8 cellular contexts compared by ENCODE assay signal in the genomic region with DNA sequence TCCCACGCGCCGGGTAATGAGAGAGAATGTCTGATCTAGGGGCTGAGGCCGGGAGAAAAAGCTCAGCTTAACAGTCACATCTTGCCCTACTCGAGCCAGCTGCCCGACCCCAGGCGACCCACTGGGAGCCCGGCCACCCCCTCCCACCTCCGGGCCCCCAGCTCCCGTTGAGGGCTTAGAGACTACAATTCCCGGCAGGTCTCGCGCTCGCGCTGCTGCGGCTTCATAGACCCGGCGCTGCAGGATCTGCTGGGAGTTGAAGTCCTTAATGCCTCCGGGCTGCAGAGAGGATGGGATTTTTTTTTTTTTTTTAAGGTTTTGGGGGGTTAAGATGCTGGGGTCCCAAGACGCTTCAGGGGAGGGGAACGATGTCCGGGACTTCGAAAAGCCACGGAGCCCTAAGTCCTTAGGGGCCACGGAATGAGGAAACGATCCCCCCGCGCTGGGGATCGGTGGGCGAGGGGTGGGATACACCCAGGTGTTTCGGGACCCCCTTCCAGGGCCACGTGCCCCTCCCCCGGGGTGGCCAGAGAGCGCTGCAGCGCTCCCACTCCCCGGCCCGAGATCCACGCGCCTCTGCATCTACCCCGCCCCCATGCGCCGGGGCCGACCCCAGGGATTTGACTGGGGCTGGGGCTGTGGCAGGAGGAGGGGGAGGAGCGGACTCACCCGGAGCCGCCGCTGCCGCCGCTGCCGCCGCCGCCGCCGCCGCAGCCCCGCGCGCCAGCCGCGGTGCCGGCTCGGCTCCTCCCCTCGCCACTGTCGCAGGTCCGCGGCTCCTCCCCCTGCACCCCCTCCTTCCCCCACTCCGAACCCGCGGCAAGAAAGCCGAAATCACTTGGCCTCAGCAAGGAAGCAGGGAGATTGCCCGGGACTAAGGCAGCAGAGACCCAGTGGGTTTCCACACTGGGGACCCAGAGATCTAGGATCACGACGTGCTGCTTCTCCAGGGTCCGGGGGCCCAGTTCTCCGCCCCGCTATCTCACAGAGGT. TPM values are rescaled to one million over a fixed set of nuclear protein-coding genes. Genes with fewer than 3 reads are reported as not detected.
DNase-seq lines count a peak whose midpoint lies in the region; ATAC-seq lines count a peak whose summit lies in the region.

A gene with protein sequence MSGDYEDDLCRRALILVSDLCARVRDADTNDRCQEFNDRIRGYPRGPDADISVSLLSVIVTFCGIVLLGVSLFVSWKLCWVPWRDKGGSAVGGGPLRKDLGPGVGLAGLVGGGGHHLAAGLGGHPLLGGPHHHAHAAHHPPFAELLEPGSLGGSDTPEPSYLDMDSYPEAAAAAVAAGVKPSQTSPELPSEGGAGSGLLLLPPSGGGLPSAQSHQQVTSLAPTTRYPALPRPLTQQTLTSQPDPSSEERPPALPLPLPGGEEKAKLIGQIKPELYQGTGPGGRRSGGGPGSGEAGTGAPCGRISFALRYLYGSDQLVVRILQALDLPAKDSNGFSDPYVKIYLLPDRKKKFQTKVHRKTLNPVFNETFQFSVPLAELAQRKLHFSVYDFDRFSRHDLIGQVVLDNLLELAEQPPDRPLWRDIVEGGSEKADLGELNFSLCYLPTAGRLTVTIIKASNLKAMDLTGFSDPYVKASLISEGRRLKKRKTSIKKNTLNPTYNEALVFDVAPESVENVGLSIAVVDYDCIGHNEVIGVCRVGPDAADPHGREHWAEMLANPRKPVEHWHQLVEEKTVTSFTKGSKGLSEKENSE (minus strand): TSS at position 761 of the 992 bp plus-strand sequence. CDS start 2,470 bp downstream, outside the sequence.

- WGBS in right cardiac atrium, result 2% methylated on average over 75 of the region's 76 CpGs

- H3K27ac Mint-ChIP-seq in activated naive CD8-positive, alpha-beta T cell, result no peak within 1 kb of the TSS

- ATAC-seq in right cardiac atrium, result peak; percentile 87 to 91

- H3K4me1 Mint-ChIP-seq in activated naive CD8-positive, alpha-beta T cell (ENCODE audit: low read depth), result peaks cover 9% of the 10 kb centered on the region

- H3K9me3 Mint-ChIP-seq in activated naive CD8-positive, alpha-beta T cell (ENCODE audit: low read depth), result no peaks in the 10 kb centered on the region

- intact Hi-C loops in right cardiac atrium (cut with DNase I), result no loop called here

- H3K27me3 Mint-ChIP-seq in activated naive CD8-positive, alpha-beta T cell, result peaks cover 26% of the 10 kb centered on the region

- no peak within 1 kb of the TSS for H3K27ac ChIP-seq in right cardiac atrium (ENCODE audit: low read length)

- no peaks in the 10 kb centered on the region for H3K27me3 ChIP-seq in right cardiac atrium (ENCODE audit: control insufficient read depth, insufficient read depth)

- H3K36me3 Mint-ChIP-seq in activated naive CD8-positive, alpha-beta T cell, result peaks cover 4% of the 10 kb centered on the region

- DNase-seq in G401 (ENCODE audit: low spot score) (peak; percentile 92), NCI-H2227 treated with DMSO at 0.1 percent for 48 hours (lab: John Stamatoyannopoulos, UW) (peak; percentile 60), right cardiac atrium (peak; percentile 71 to 82 (median 79)), retina (peak; percentile 88), NCI-H187 treated with DMSO at 0.1 percent for 48 hours (lab: John Stamatoyannopoulos, UW) (no peak), GF-D8 (lab: John Stamatoyannopoulos, UW) (no peak)
- DNase-seq in activated CD4-positive, CD25-positive, alpha-beta regulatory T cell treated with anti-CD3 and anti-CD28 coated beads, Interleukin-2, amount 50 U/mL, for 72 hours, result no peak

- peak within 1 kb of the TSS; percentile 88 for H3K4me3 Mint-ChIP-seq in activated naive CD8-positive, alpha-beta T cell

- in situ Hi-C loops in G401 (cut with HindIII; ENCODE audit: low sequenced_read_pairs), result no loop called here

- H3K4me1 ChIP-seq in right cardiac atrium (ENCODE audit: control insufficient read depth, insufficient read depth, low read length), result no peaks in the 10 kb centered on the region

- H3K4me3 ChIP-seq in right cardiac atrium (ENCODE audit: low read length), result peak within 1 kb of the TSS; percentile 45

- H3K9me3 ChIP-seq in right cardiac atrium (ENCODE audit: control insufficient read depth, low read length), result no peaks in the 10 kb centered on the region

RNA-seq across cellular contexts. Expression of the gene that starts here (rescaled TPM):
- total RNA-seq in G401 (2014; rRNA removed; shearing (Covaris generic)), result 2.7 and 5.7 TPM in 2 replicates
- total RNA-seq in right cardiac atrium, result 1 to 10 TPM in 1 of 4 donors, under 1 TPM in 3; 0.43 to 1.0 (median 0.67) TPM
- polyA plus RNA-seq in right cardiac atrium, result 0.25 TPM

Comparison
In these comparisons a context has a peak if more than half of its experiments do, and no peak if none do; other contexts are left out.
1. DNase-seq: peak in G401 (single experiment), NCI-H2227 treated with DMSO at 0.1 percent for 48 hours (single experiment), right cardiac atrium (3 of 3) and retina (single experiment); none in activated CD4-positive, CD25-positive, alpha-beta regulatory T cell treated with anti-CD3 and anti-CD28 coated beads, Interleukin-2, amount 50 U/mL, for 72 hours (single experiment), NCI-H187 treated with DMSO at 0.1 percent for 48 hours (single experiment) and GF-D8 (single experiment).